ENCODE assay signal across 12 cellular contexts in genomic region chr20:62774762-62775161, GRCh38. TPM values are rescaled to one million over a fixed set of nuclear protein-coding genes. Genes with fewer than 3 reads are reported as not detected.
DNase-seq lines count a peak whose midpoint lies in the region; ATAC-seq and TF ChIP-seq lines count a peak whose summit lies in the region.
"Had no signal": no experiment of that assay in that cellular context is flagged by ENCODE, and none has a peak within 500 bp of the region (broad histone marks: within the 10 kb centered on the region; RNA-seq: fewer than 3 reads in every experiment).

No MANE protein-coding gene starts in this region.

- DNase-seq in activated T-cell treated with anti-CD3 and anti-CD28 coated beads, Interleukin-2, amount 50 U/mL, for 24 hours = no peak
- no peak for DNase-seq in activated T-cell treated with anti-CD3 and anti-CD28 coated beads, Interleukin-2, amount 50 U/mL, for 72 hours
- peak; percentile 22 to 38 for DNase-seq in NCI-H187 (lab: John Stamatoyannopoulos, UW)
- no peak for DNase-seq in activated CD4-positive, alpha-beta T cell treated with anti-CD3 and anti-CD28 coated beads, Interleukin-2, amount 10 ng/mL, durations not matched to agents 7 days and 5 days
- peak; percentile 50 for DNase-seq in retina
- DNase-seq in GM23338 (ENCODE audit: low spot score) = no peak
- no peak for DNase-seq in NCI-H1048 (lab: John Stamatoyannopoulos, UW)
- DNase-seq: colonic mucosa, NCI-H1436 treated with DMSO at 0.1 percent for 48 hours, NCI-H526 treated with DMSO at 0.1 percent for 48 hours, SHP77 had no signal

- H3K36me3 Mint-ChIP-seq in activated T-cell treated with anti-CD3 and anti-CD28 coated beads, Interleukin-2, amount 50 U/mL, for 24 hours (ENCODE audit: low read depth) = no peaks in the 10 kb centered on the region
- H3K36me3 Mint-ChIP-seq in activated T-cell treated with anti-CD3 and anti-CD28 coated beads, Interleukin-2, amount 50 U/mL, for 72 hours (ENCODE audit: insufficient read depth in 2 of 2) = no peaks in the 10 kb centered on the region
- H3K36me3 Mint-ChIP-seq in activated CD4-positive, alpha-beta T cell treated with anti-CD3 and anti-CD28 coated beads, Interleukin-2, amount 10 ng/mL, durations not matched to agents 7 days and 5 days (ENCODE audit: low read depth) = no peaks in the 10 kb centered on the region
- no peaks in the 10 kb centered on the region for H3K36me3 Mint-ChIP-seq in GM23338 (ENCODE audit: low read depth)

- H3K36me3 ChIP-seq in GM23338 (ENCODE audit: insufficient read depth) = no peaks in the 10 kb centered on the region
- H3K36me3 ChIP-seq: colonic mucosa had no signal

- no peaks in the 10 kb centered on the region for H3K9me3 Mint-ChIP-seq in activated T-cell treated with anti-CD3 and anti-CD28 coated beads, Interleukin-2, amount 50 U/mL, for 24 hours
- peaks cover 0 to 3% of the 10 kb centered on the region in 2 donors for H3K9me3 Mint-ChIP-seq in activated T-cell treated with anti-CD3 and anti-CD28 coated beads, Interleukin-2, amount 50 U/mL, for 72 hours
- H3K9me3 Mint-ChIP-seq in activated CD4-positive, alpha-beta T cell treated with anti-CD3 and anti-CD28 coated beads, Interleukin-2, amount 10 ng/mL, durations not matched to agents 7 days and 5 days = no peaks in the 10 kb centered on the region
- no peaks in the 10 kb centered on the region for H3K9me3 Mint-ChIP-seq in GM23338

- CTCF ChIA-PET in activated CD4-positive, alpha-beta T cell treated with anti-CD3 and anti-CD28 coated beads, Interleukin-2, amount 10 ng/mL, durations not matched to agents 7 days and 5 days (lab: Charles Lee) = interaction anchor here (0.9 to 1.3 kb wide), 2 partner anchors 19 to 20 kb away, joined by 3 to 4 read pairs; no protein-coding TSS in a partner anchor

- peaks cover 43% of the 10 kb centered on the region for H3K4me1 Mint-ChIP-seq in activated T-cell treated with anti-CD3 and anti-CD28 coated beads, Interleukin-2, amount 50 U/mL, for 24 hours (ENCODE audit: low read depth)
- H3K4me1 Mint-ChIP-seq in activated T-cell treated with anti-CD3 and anti-CD28 coated beads, Interleukin-2, amount 50 U/mL, for 72 hours (ENCODE audit: low read depth) = peaks cover 43% of the 10 kb centered on the region
- H3K4me1 Mint-ChIP-seq in activated CD4-positive, alpha-beta T cell treated with anti-CD3 and anti-CD28 coated beads, Interleukin-2, amount 10 ng/mL, durations not matched to agents 7 days and 5 days = peaks cover 48% of the 10 kb centered on the region
- H3K4me1 Mint-ChIP-seq in GM23338 = peaks cover 20% of the 10 kb centered on the region

- H4K20me1 ChIP-seq in GM23338 (replicated peaks; ENCODE audit: insufficient read depth) = no peaks in the 10 kb centered on the region

- no peak overlapping the region for H3K4me3 ChIP-seq in GM23338
- H3K4me3 ChIP-seq: colonic mucosa had no signal

- no peak for TF ChIP-seq CTCF in GM23338 (conservative IDR thresholded peaks at IDR 0.05; ENCODE audit: low read depth in 2 of 2)

- no peaks in the 10 kb centered on the region for H3F3A ChIP-seq in GM23338 (replicated peaks; ENCODE audit: low read depth)

- no peak overlapping the region for H3K27ac ChIP-seq in GM23338 (ENCODE audit: low read depth)
- H3K27ac ChIP-seq: colonic mucosa had no signal

- H3K79me2 ChIP-seq in GM23338 (replicated peaks; ENCODE audit: insufficient read depth) = no peaks in the 10 kb centered on the region

- H3K27ac Mint-ChIP-seq in activated T-cell treated with anti-CD3 and anti-CD28 coated beads, Interleukin-2, amount 50 U/mL, for 24 hours = peak overlapping the region; percentile 69
- no peak overlapping the region for H3K27ac Mint-ChIP-seq in activated T-cell treated with anti-CD3 and anti-CD28 coated beads, Interleukin-2, amount 50 U/mL, for 72 hours
- peak overlapping the region; percentile 66 for H3K27ac Mint-ChIP-seq in activated CD4-positive, alpha-beta T cell treated with anti-CD3 and anti-CD28 coated beads, Interleukin-2, amount 10 ng/mL, durations not matched to agents 7 days and 5 days
- H3K27ac Mint-ChIP-seq in GM23338 = no peak overlapping the region

- H3K27me3 Mint-ChIP-seq in activated T-cell treated with anti-CD3 and anti-CD28 coated beads, Interleukin-2, amount 50 U/mL, for 24 hours = no peaks in the 10 kb centered on the region
- no peaks in the 10 kb centered on the region for H3K27me3 Mint-ChIP-seq in activated T-cell treated with anti-CD3 and anti-CD28 coated beads, Interleukin-2, amount 50 U/mL, for 72 hours (ENCODE audit: low read depth)
- peaks cover 1% of the 10 kb centered on the region for H3K27me3 Mint-ChIP-seq in activated CD4-positive, alpha-beta T cell treated with anti-CD3 and anti-CD28 coated beads, Interleukin-2, amount 10 ng/mL, durations not matched to agents 7 days and 5 days
- H3K27me3 Mint-ChIP-seq in GM23338 (ENCODE audit: insufficient read depth, low read depth, poor library complexity) = peaks cover 5% of the 10 kb centered on the region

- no peak overlapping the region for H3K4me3 Mint-ChIP-seq in activated T-cell treated with anti-CD3 and anti-CD28 coated beads, Interleukin-2, amount 50 U/mL, for 24 hours
- no peak overlapping the region for H3K4me3 Mint-ChIP-seq in activated T-cell treated with anti-CD3 and anti-CD28 coated beads, Interleukin-2, amount 50 U/mL, for 72 hours
- no peak overlapping the region for H3K4me3 Mint-ChIP-seq in activated CD4-positive, alpha-beta T cell treated with anti-CD3 and anti-CD28 coated beads, Interleukin-2, amount 10 ng/mL, durations not matched to agents 7 days and 5 days
- H3K4me3 Mint-ChIP-seq in GM23338 = no peak overlapping the region

- POLR2A ChIA-PET in activated CD4-positive, alpha-beta T cell treated with anti-CD3 and anti-CD28 coated beads, Interleukin-2, amount 10 ng/mL, durations not matched to agents 7 days and 5 days (lab: Charles Lee) = no interaction called here

- no peak overlapping the region for H3K4me2 ChIP-seq in GM23338

- no peak overlapping the region for H2AFZ ChIP-seq in GM23338

- no peak for ATAC-seq in activated T-cell treated with anti-CD3 and anti-CD28 coated beads, Interleukin-2, amount 50 U/mL, for 72 hours (replicated peaks in 1 of 2)
- ATAC-seq in GM18511 (IDR thresholded peaks at IDR 0.05; ENCODE audit: unreplicated experiment) (no peak), GM23338 (no peak)

- no peaks in the 10 kb centered on the region for H3K9me2 ChIP-seq in GM23338 (ENCODE audit: insufficient read depth)

- H3K4me1 ChIP-seq in GM23338 (ENCODE audit: insufficient read depth) = no peaks in the 10 kb centered on the region; the same call in 1 of the 2 replicates
- H3K4me1 ChIP-seq: colonic mucosa had no signal

- H3K27me3 ChIP-seq in GM23338 (ENCODE audit: insufficient read depth) = no peaks in the 10 kb centered on the region
- H3K27me3 ChIP-seq: colonic mucosa had no signal

TF ChIP-seq in GM23338, 12 proteins besides CTCF, POLR2A, EP300 and RAD21 (continues in another document):
- no peak for TF ChIP-seq ZNF114 (CRISPR knock-in tag; IDR thresholded peaks at IDR 0.05)

RNA-seq across cellular contexts. Expression of gene MRGBP, which starts 21.5 kb away (rescaled TPM):
- 10 to 100 TPM; 14.1 to 14.7 TPM for total RNA-seq in activated T-cell treated with anti-CD3 and anti-CD28 coated beads, Interleukin-2, amount 50 U/mL, for 72 hours
- 10 to 100 TPM; 14.4 to 14.5 TPM for total RNA-seq in activated CD4-positive, alpha-beta T cell treated with anti-CD3 and anti-CD28 coated beads, Interleukin-2, amount 10 ng/mL, durations not matched to agents 7 days and 5 days
- total RNA-seq in GM23338 (2014; rRNA removed; shearing (Covaris generic)) = 24.3 and 26.0 TPM in 2 replicates
- 19.7 and 20.9 TPM in 2 replicates for polyA plus RNA-seq in GM23338 (2016; fragmentation: Nextera tagmentation; extraction: Ambion mirVana)

RNA-seq across cellular contexts. Expression of gene OGFR, which starts 29.9 kb away (rescaled TPM):
- total RNA-seq in activated T-cell treated with anti-CD3 and anti-CD28 coated beads, Interleukin-2, amount 50 U/mL, for 72 hours = 10 to 100 TPM; 42.9 to 44.9 TPM
- 10 to 100 TPM; 82.4 to 84.9 TPM for total RNA-seq in activated CD4-positive, alpha-beta T cell treated with anti-CD3 and anti-CD28 coated beads, Interleukin-2, amount 10 ng/mL, durations not matched to agents 7 days and 5 days
- total RNA-seq in GM23338 (2014; rRNA removed; shearing (Covaris generic)) = 48.8 and 50.6 TPM in 2 replicates
- 9.6 and 12.3 TPM in 2 replicates for polyA plus RNA-seq in GM23338 (2016; fragmentation: Nextera tagmentation; extraction: Ambion mirVana)

RNA-seq across cellular contexts. Expression of gene COL9A3, which starts 42.1 kb away (rescaled TPM):
- under 1 TPM; 0.31 to 0.46 TPM for total RNA-seq in activated T-cell treated with anti-CD3 and anti-CD28 coated beads, Interleukin-2, amount 50 U/mL, for 72 hours
- not detected for total RNA-seq in activated CD4-positive, alpha-beta T cell treated with anti-CD3 and anti-CD28 coated beads, Interleukin-2, amount 10 ng/mL, durations not matched to agents 7 days and 5 days
- total RNA-seq in GM23338 (2014; rRNA removed; shearing (Covaris generic)) = 110 and 113 TPM in 2 replicates
- 74.9 and 79.4 TPM in 2 replicates for polyA plus RNA-seq in GM23338 (2016; fragmentation: Nextera tagmentation; extraction: Ambion mirVana)

Comparison
In these comparisons a context has a peak if more than half of its experiments do, and no peak if none do; other contexts are left out.
1. H3K27ac Mint-ChIP-seq: peak in activated T-cell treated with anti-CD3 and anti-CD28 coated beads, Interleukin-2, amount 50 U/mL, for 24 hours (single experiment) and activated CD4-positive, alpha-beta T cell treated with anti-CD3 and anti-CD28 coated beads, Interleukin-2, amount 10 ng/mL, durations not matched to agents 7 days and 5 days (single experiment); none in activated T-cell treated with anti-CD3 and anti-CD28 coated beads, Interleukin-2, amount 50 U/mL, for 72 hours (single experiment) and GM23338 (single experiment).
2. DNase-seq: peak in NCI-H187 (2 of 2) and retina (single experiment); none in activated T-cell treated with anti-CD3 and anti-CD28 coated beads, Interleukin-2, amount 50 U/mL, for 24 hours (single experiment), activated T-cell treated with anti-CD3 and anti-CD28 coated beads, Interleukin-2, amount 50 U/mL, for 72 hours (0 of 2), activated CD4-positive, alpha-beta T cell treated with anti-CD3 and anti-CD28 coated beads, Interleukin-2, amount 10 ng/mL, durations not matched to agents 7 days and 5 days (single experiment), GM23338 (single experiment) and NCI-H1048 (single experiment).
3. RNA of gene COL9A3, which starts 42.1 kb away (total RNA-seq): 110 to 113 TPM in GM23338; 0.31 to 0.46 TPM in activated T-cell treated with anti-CD3 and anti-CD28 coated beads, Interleukin-2, amount 50 U/mL, for 72 hours and not detected in activated CD4-positive, alpha-beta T cell treated with anti-CD3 and anti-CD28 coated beads, Interleukin-2, amount 10 ng/mL, durations not matched to agents 7 days and 5 days; every median in the first group is over 10 times any median in the second.